Comparison of ENCODE assay signal across 8 cellular contexts in genomic region chr1:161417536-161417935, GRCh38. TPM values are rescaled to one million over a fixed set of nuclear protein-coding genes. Genes with fewer than 3 reads are reported as not detected.
"Had no signal": no experiment of that assay in that cellular context is flagged by ENCODE, and none has a peak within 500 bp of the region (broad histone marks: within the 10 kb centered on the region; RNA-seq: fewer than 3 reads in every experiment).

No MANE protein-coding gene starts in this region.

RNA-seq across cellular contexts. Expression of gene CFAP126, which starts 49.9 kb away (rescaled TPM):
- total RNA-seq: LHCN-M2; OCI-LY7; Right ventricle myocardium inferior; RPMI7951; SJCRH30; SK-MEL-5; T-cell; T-helper 1 cell treated with Interleukin-12 subunit alpha and Interleukin-12 subunit beta and Interleukin-4 antibody, amounts not matched to agents 30 ng/mL and 1 ng/mL, for 36 hours had no signal
